ENCODE assay signal across 12 cellular contexts in the genomic region with DNA sequence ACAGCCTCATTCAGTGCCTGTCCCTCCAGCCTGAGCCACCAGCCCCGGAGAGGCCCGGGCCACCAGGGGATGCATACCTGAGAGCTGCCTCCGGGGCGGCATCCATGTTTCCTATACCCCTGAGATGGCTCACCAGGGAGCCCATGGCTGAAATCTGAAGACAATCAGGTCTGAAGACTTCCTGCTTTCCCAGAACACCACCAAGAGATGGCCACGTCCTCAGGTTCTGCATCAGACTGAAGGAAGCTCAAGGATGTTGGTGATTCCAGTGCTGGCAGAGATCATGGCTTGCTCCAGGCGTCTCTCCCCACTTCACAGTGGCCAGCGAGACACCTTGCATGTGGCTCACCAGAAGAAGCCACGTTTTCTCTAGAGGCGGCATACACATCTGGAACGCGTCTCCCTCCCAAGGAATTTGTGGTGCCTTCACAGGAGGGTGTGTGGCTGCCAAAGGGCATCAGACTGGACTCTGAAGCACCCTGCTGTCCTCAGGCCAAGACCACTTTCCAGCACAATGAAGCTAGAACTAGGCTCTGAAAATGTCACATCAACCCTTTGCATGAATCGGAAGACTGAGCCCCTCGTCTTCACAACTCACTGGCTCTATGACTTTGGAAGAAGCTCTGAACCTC.
DNase-seq lines count a peak whose midpoint lies in the region; ATAC-seq and TF ChIP-seq lines count a peak whose summit lies in the region.
"Had no signal": no experiment of that assay in that cellular context is flagged by ENCODE, and none has a peak within 500 bp of the region (broad histone marks: within the 10 kb centered on the region; RNA-seq: fewer than 3 reads in every experiment).

No MANE protein-coding gene starts in this region.

- H3K27me3 ChIP-seq in esophagus muscularis mucosa, result peaks cover 0 to 61% (median 0%) of the 10 kb centered on the region in 4 donors
- H3K27me3 ChIP-seq: cardiac muscle cell had no signal

- no peak for TF ChIP-seq CTCF in esophagus muscularis mucosa (IDR thresholded peaks at IDR 0.05)

- no peak overlapping the region for H3K4me3 Mint-ChIP-seq in activated CD4-positive, alpha-beta T cell treated with anti-CD3 and anti-CD28 coated beads, Interleukin-2, amount 10 ng/mL, durations not matched to agents 24 days and 14 days
- H3K4me3 Mint-ChIP-seq: activated naive CD8-positive, alpha-beta T cell treated with anti-CD3 and anti-CD28 coated beads, Interleukin-2, amount 10 ng/mL, durations not matched to agents 7 days and 5 days had no signal

- H3K27ac Mint-ChIP-seq in activated CD4-positive, alpha-beta T cell treated with anti-CD3 and anti-CD28 coated beads, Interleukin-2, amount 10 ng/mL, durations not matched to agents 24 days and 14 days, result no peak overlapping the region
- H3K27ac Mint-ChIP-seq: activated naive CD8-positive, alpha-beta T cell treated with anti-CD3 and anti-CD28 coated beads, Interleukin-2, amount 10 ng/mL, durations not matched to agents 7 days and 5 days; progenitor cell of endocrine pancreas had no signal

- ATAC-seq in HG02870 (IDR thresholded peaks at IDR 0.05; ENCODE audit: unreplicated experiment) (no peak), GM19023 (IDR thresholded peaks at IDR 0.05; ENCODE audit: unreplicated experiment) (no peak)

- H3K36me3 ChIP-seq in esophagus muscularis mucosa, result no peaks in the 10 kb centered on the region
- H3K36me3 ChIP-seq: cardiac muscle cell had no signal

- H3K4me1 ChIP-seq in esophagus muscularis mucosa, result no peaks in the 10 kb centered on the region

- no peaks in the 10 kb centered on the region for H3K36me3 Mint-ChIP-seq in activated CD4-positive, alpha-beta T cell treated with anti-CD3 and anti-CD28 coated beads, Interleukin-2, amount 10 ng/mL, durations not matched to agents 24 days and 14 days (ENCODE audit: low read depth)
- H3K36me3 Mint-ChIP-seq: activated naive CD8-positive, alpha-beta T cell treated with anti-CD3 and anti-CD28 coated beads, Interleukin-2, amount 10 ng/mL, durations not matched to agents 7 days and 5 days had no signal

- intact Hi-C loops in activated CD4-positive, alpha-beta T cell treated with anti-CD3 and anti-CD28 coated beads, Interleukin-2, amount 10 ng/mL, durations not matched to agents 24 days and 14 days (cut with micrococcal nuclease), result no loop called here
- intact Hi-C loops in esophagus muscularis mucosa (cut with DNase I), result no loop called here
- intact Hi-C loops in posterior vena cava (cut with DNase I), result no loop called here

- no peaks in the 10 kb centered on the region for H3K4me1 Mint-ChIP-seq in activated CD4-positive, alpha-beta T cell treated with anti-CD3 and anti-CD28 coated beads, Interleukin-2, amount 10 ng/mL, durations not matched to agents 24 days and 14 days
- H3K4me1 Mint-ChIP-seq: activated naive CD8-positive, alpha-beta T cell treated with anti-CD3 and anti-CD28 coated beads, Interleukin-2, amount 10 ng/mL, durations not matched to agents 7 days and 5 days had no signal

- no peak overlapping the region for H3K4me3 ChIP-seq in esophagus muscularis mucosa
- H3K4me3 ChIP-seq: cardiac muscle cell had no signal

- peaks cover 0 to 3% (median 0%) of the 10 kb centered on the region in 4 donors for H3K9me3 ChIP-seq in esophagus muscularis mucosa

- H3K27me3 Mint-ChIP-seq in activated CD4-positive, alpha-beta T cell treated with anti-CD3 and anti-CD28 coated beads, Interleukin-2, amount 10 ng/mL, durations not matched to agents 24 days and 14 days, result no peaks in the 10 kb centered on the region
- H3K27me3 Mint-ChIP-seq: activated naive CD8-positive, alpha-beta T cell treated with anti-CD3 and anti-CD28 coated beads, Interleukin-2, amount 10 ng/mL, durations not matched to agents 7 days and 5 days; progenitor cell of endocrine pancreas had no signal

- no peak for TF ChIP-seq POLR2A in esophagus muscularis mucosa (IDR thresholded peaks at IDR 0.05; ENCODE audit: low read depth)

- TF ChIP-seq EP300 in esophagus muscularis mucosa (IDR thresholded peaks at IDR 0.05), result no peak

- peak; percentile 65 for DNase-seq in activated CD4-positive, alpha-beta T cell treated with anti-CD3 and anti-CD28 coated beads, Interleukin-2, amount 10 ng/mL, durations not matched to agents 24 days and 14 days
- no peak for DNase-seq in activated CD4-positive, alpha-beta T cell treated with anti-CD3 and anti-CD28 coated beads for 48 hours
- DNase-seq in NAMALWA (ENCODE audit: low spot score), result peak; percentile 16
- DNase-seq in esophagus muscularis mucosa (ENCODE audit: extremely low spot score), result peak; percentile 96
- DNase-seq in posterior vena cava (ENCODE audit: low spot score), result peak; percentile 90
- no peak for DNase-seq in superior temporal gyrus (ENCODE audit: extremely low spot score)
- DNase-seq: activated naive CD8-positive, alpha-beta T cell treated with anti-CD3 and anti-CD28 coated beads, Interleukin-2, amount 10 ng/mL, durations not matched to agents 7 days and 5 days; NCI-H1930 had no signal

- WGBS in esophagus muscularis mucosa, result 81% methylated on average over 13 of the region's 13 CpGs

- no peak overlapping the region for H3K27ac ChIP-seq in esophagus muscularis mucosa (replicated peaks in 1 of 4)
- H3K27ac ChIP-seq: cardiac muscle cell had no signal

- no peaks in the 10 kb centered on the region for H3K9me3 Mint-ChIP-seq in activated CD4-positive, alpha-beta T cell treated with anti-CD3 and anti-CD28 coated beads, Interleukin-2, amount 10 ng/mL, durations not matched to agents 24 days and 14 days
- H3K9me3 Mint-ChIP-seq: activated naive CD8-positive, alpha-beta T cell treated with anti-CD3 and anti-CD28 coated beads, Interleukin-2, amount 10 ng/mL, durations not matched to agents 7 days and 5 days had no signal

Comparison
In these comparisons a context has a peak if more than half of its experiments do, and no peak if none do; other contexts are left out.
1. DNase-seq: peak in activated CD4-positive, alpha-beta T cell treated with anti-CD3 and anti-CD28 coated beads, Interleukin-2, amount 10 ng/mL, durations not matched to agents 24 days and 14 days (single experiment), NAMALWA (single experiment), esophagus muscularis mucosa (single experiment) and posterior vena cava (single experiment); none in activated CD4-positive, alpha-beta T cell treated with anti-CD3 and anti-CD28 coated beads for 48 hours (single experiment) and superior temporal gyrus (single experiment).